8 cellular contexts compared by ENCODE assay signal in genomic region chr14:92121207-92121669, GRCh38. TPM values are rescaled to one million over a fixed set of nuclear protein-coding genes. Genes with fewer than 3 reads are reported as not detected.
A peak's percentile ranks its signal among the peaks of the same experiment; 100 is the strongest.
DNase-seq lines count a peak whose midpoint lies in the region; ATAC-seq and TF ChIP-seq lines count a peak whose summit lies in the region.

No MANE protein-coding gene starts in this region.

- H3K9me3 ChIP-seq in CD8-positive, alpha-beta T cell (ENCODE audit: low read length), result no peaks in the 10 kb centered on the region

- H3K4me3 ChIP-seq in CD8-positive, alpha-beta T cell (ENCODE audit: low read depth, low read length), result peak overlapping the region; percentile 86

- peak in 1 of 7 experiments; percentile 11 for DNase-seq in CD8-positive, alpha-beta T cell
- peak; percentile 8 for DNase-seq in HS-5 (ENCODE audit: low read depth)
- DNase-seq in left cardiac atrium, result peak; percentile 61
- peak; percentile 35 for DNase-seq in putamen (ENCODE audit: low spot score)
- no peak for DNase-seq in stimulated activated CD4-positive, alpha-beta T cell treated with anti-CD3 and anti-CD28 coated beads, Interleukin-4, amount 100 ng/mL, for 4 hours

- ATAC-seq in CD8-positive, alpha-beta T cell, result peak; percentile 9
- ATAC-seq in GM19324 (IDR thresholded peaks at IDR 0.05; ENCODE audit: low FRiP score, unreplicated experiment) (peak; percentile 12), left cardiac atrium (peak; percentile 56 to 57), GM18861 (IDR thresholded peaks at IDR 0.05; ENCODE audit: unreplicated experiment) (no peak)

- peak overlapping the region; percentile 99 for H3K4me3 Mint-ChIP-seq in CD8-positive, alpha-beta T cell
- H3K4me3 Mint-ChIP-seq in activated naive CD8-positive, alpha-beta T cell, result peak overlapping the region; percentile 100

- intact Hi-C loops in CD8-positive, alpha-beta T cell (cut with DNase I, micrococcal nuclease), result loop anchor here (1.0 to 10.0 kb wide), 9 partner anchors 15 to 1364 kb away; partner anchors contain the start of genes ATXN3 (in 2 of the 2), GOLGA5 (in 2 of the 2), RPS6KA5 (in 1 of the 2) and TRIP11 (in 1 of the 2)
- intact Hi-C loops in left cardiac atrium (cut with DNase I), result no loop called here

- peaks cover 33% of the 10 kb centered on the region for H3K36me3 Mint-ChIP-seq in CD8-positive, alpha-beta T cell
- peaks cover 5% of the 10 kb centered on the region for H3K36me3 Mint-ChIP-seq in activated naive CD8-positive, alpha-beta T cell

- H3K27me3 Mint-ChIP-seq in CD8-positive, alpha-beta T cell (ENCODE audit: low read depth), result no peaks in the 10 kb centered on the region
- no peaks in the 10 kb centered on the region for H3K27me3 Mint-ChIP-seq in activated naive CD8-positive, alpha-beta T cell

- peaks cover 31% of the 10 kb centered on the region for H3K4me1 ChIP-seq in CD8-positive, alpha-beta T cell (ENCODE audit: insufficient read depth, low read length)

- H3K4me1 Mint-ChIP-seq in CD8-positive, alpha-beta T cell (ENCODE audit: low read depth), result peaks cover 56% of the 10 kb centered on the region
- H3K4me1 Mint-ChIP-seq in activated naive CD8-positive, alpha-beta T cell (ENCODE audit: low read depth), result peaks cover 55% of the 10 kb centered on the region

- TF ChIP-seq CTCF in CD8-positive, alpha-beta T cell (IDR thresholded peaks at IDR 0.05), result no peak

- no peaks in the 10 kb centered on the region for H3K9me3 Mint-ChIP-seq in CD8-positive, alpha-beta T cell
- no peaks in the 10 kb centered on the region for H3K9me3 Mint-ChIP-seq in activated naive CD8-positive, alpha-beta T cell (ENCODE audit: low read depth)

- CTCF ChIA-PET in CD8-positive, alpha-beta T cell (lab: Charles Lee), result interaction anchor here (1.5 to 2.3 kb wide), 4 partner anchors 12 to 18 kb away, joined by 4 to 23 read pairs (median 8); partner anchors contain the start of gene ATXN3

- H3K27ac ChIP-seq in CD8-positive, alpha-beta T cell (ENCODE audit: low read depth, low read length), result peak overlapping the region; percentile 88

- POLR2A ChIA-PET in CD8-positive, alpha-beta T cell (lab: Charles Lee), result interaction anchor here (0.7 to 4.5 kb wide), 21 partner anchors 10 to 1738 kb away, joined by 3 to 63 read pairs (median 4); partner anchors contain the start of genes ATXN3, CALM1, LGMN and PPP4R3A

- H3K36me3 ChIP-seq in CD8-positive, alpha-beta T cell (ENCODE audit: insufficient read depth, low read length), result no peaks in the 10 kb centered on the region

- peak overlapping the region; percentile 99 for H3K27ac Mint-ChIP-seq in CD8-positive, alpha-beta T cell
- H3K27ac Mint-ChIP-seq in activated naive CD8-positive, alpha-beta T cell, result peak overlapping the region; percentile 100

- no peaks in the 10 kb centered on the region for H3K27me3 ChIP-seq in CD8-positive, alpha-beta T cell (ENCODE audit: insufficient read depth, low read length)

RNA-seq across cellular contexts. Expression of gene NDUFB1, which starts 0.3 kb away (rescaled TPM):
- 10 to 100 TPM; 38.5 to 43.9 TPM for total RNA-seq in CD8-positive, alpha-beta T cell
- 100 to 1,000 TPM; 436 to 539 TPM for total RNA-seq in left cardiac atrium

RNA-seq across cellular contexts. Expression of gene CPSF2, which starts 0.5 kb away (rescaled TPM):
- 10 to 100 TPM; 12.1 to 14.2 TPM for total RNA-seq in CD8-positive, alpha-beta T cell
- total RNA-seq in left cardiac atrium, result 10 to 100 TPM; 39.7 to 40.2 TPM

RNA-seq across cellular contexts. Expression of gene ATXN3, which starts 14.9 kb away (rescaled TPM):
- total RNA-seq in CD8-positive, alpha-beta T cell, result 10 to 100 TPM; 26.5 to 27.2 TPM
- total RNA-seq in left cardiac atrium, result 10 to 100 TPM; 17.2 to 21.4 TPM

Comparison
In these comparisons a context has a peak if more than half of its experiments do, and no peak if none do; other contexts are left out.
1. DNase-seq: peak in HS-5 (single experiment), left cardiac atrium (single experiment) and putamen (single experiment); none in stimulated activated CD4-positive, alpha-beta T cell treated with anti-CD3 and anti-CD28 coated beads, Interleukin-4, amount 100 ng/mL, for 4 hours (0 of 2).
2. RNA of gene NDUFB1, which starts 0.3 kb away (total RNA-seq): 436 to 539 TPM in left cardiac atrium; 38.5 to 43.9 TPM in CD8-positive, alpha-beta T cell; every median in the first group is over 4 times any median in the second.
3. intact Hi-C loops: an anchor here in CD8-positive, alpha-beta T cell (1.0 to 10.0 kb wide); none called in left cardiac atrium.